ENCODE assay signal across 30 cellular contexts in genomic region chr1:198134252-198134651, GRCh38.
"Had no signal": no experiment of that assay in that cellular context is flagged by ENCODE, and none has a peak within 500 bp of the region (broad histone marks: within the 10 kb centered on the region; RNA-seq: fewer than 3 reads in every experiment).

No MANE protein-coding gene starts in this region.

- H3K36me3 Mint-ChIP-seq: activated naive CD4-positive, alpha-beta T cell treated with anti-CD3 and anti-CD28 coated beads, Interleukin-2, amount 10 ng/mL, durations not matched to agents 7 days and 5 days; brain had no signal

- H3K27me3 Mint-ChIP-seq: activated B cell treated with CpG ODN at 0.5 μM for 24 hours; activated naive CD4-positive, alpha-beta T cell treated with anti-CD3 and anti-CD28 coated beads, Interleukin-2, amount 10 ng/mL, durations not matched to agents 7 days and 5 days; activated naive CD4-positive, alpha-beta T cell treated with anti-CD3 and anti-CD28 coated beads, Interleukin-2, amount 50 U/mL, for 24 hours; activated naive CD8-positive, alpha-beta T cell; activated T-cell treated with anti-CD3 and anti-CD28 coated beads, Interleukin-2, amount 50 U/mL, for 24 hours; brain; central memory CD8-positive, alpha-beta T cell had no signal

- H3K4me1 Mint-ChIP-seq: activated naive CD4-positive, alpha-beta T cell treated with anti-CD3 and anti-CD28 coated beads, Interleukin-2, amount 10 ng/mL, durations not matched to agents 7 days and 5 days; activated naive CD4-positive, alpha-beta T cell treated with anti-CD3 and anti-CD28 coated beads, Interleukin-2, amount 50 U/mL, for 24 hours; brain; central memory CD8-positive, alpha-beta T cell had no signal

- H3K9me3 Mint-ChIP-seq: activated naive CD4-positive, alpha-beta T cell treated with anti-CD3 and anti-CD28 coated beads, Interleukin-2, amount 10 ng/mL, durations not matched to agents 7 days and 5 days; activated naive CD4-positive, alpha-beta T cell treated with anti-CD3 and anti-CD28 coated beads, Interleukin-2, amount 50 U/mL, for 24 hours had no signal

- DNase-seq: activated B cell treated with CpG ODN at 0.5 μM for 24 hours; activated CD4-positive, alpha-beta memory T cell treated with anti-CD3 and anti-CD28 coated beads for 36 hours; activated CD4-positive, alpha-beta T cell treated with anti-CD3 and anti-CD28 coated beads for 4 hours; activated CD4-positive, alpha-beta T cell treated with anti-CD3 and anti-CD28 coated beads, Interleukin-2, amount 10 ng/mL, durations not matched to agents 24 days and 14 days; activated CD4-positive, alpha-beta T cell treated with anti-CD3 and anti-CD28 coated beads, Interleukin-2, amount 50 U/mL, for 1 hour; activated CD4-positive, alpha-beta T cell treated with anti-CD3 and anti-CD28 coated beads, Interleukin-2, amount 50 U/mL, for 4 hours; activated CD4-positive, CD25-positive, alpha-beta regulatory T cell treated with anti-CD3 and anti-CD28 coated beads, Interleukin-2, amount 50 U/mL, for 72 hours; activated CD8-positive, alpha-beta memory T cell treated with anti-CD3 and anti-CD28 coated beads, Interleukin-2, amount 50 U/mL, for 4 hours; activated effector memory CD4-positive, alpha-beta T cell treated with Interleukin-2 at 50 U/mL for 16 hours; activated gamma-delta T cell; activated naive CD4-positive, alpha-beta T cell treated with anti-CD3 and anti-CD28 coated beads, Interleukin-2, amount 10 ng/mL, durations not matched to agents 7 days and 5 days; activated naive CD4-positive, alpha-beta T cell treated with Interleukin-2 at 50 U/mL for 16 hours; activated T-cell treated with anti-CD3 and anti-CD28 coated beads, Interleukin-2, amount 50 U/mL, for 24 hours; activated T-cell treated with anti-CD3 and anti-CD28 coated beads, Interleukin-2, amount 50 U/mL, for 72 hours; amygdala; anterior cingulate cortex; caudate nucleus; cerebellar nuclear complex; SW 1271; T-helper 1 cell; T-helper 2 cell; T-helper 9 cell had no signal

- H3K27ac Mint-ChIP-seq: activated B cell treated with CpG ODN at 0.5 μM for 24 hours; activated CD4-positive, alpha-beta memory T cell treated with anti-CD3 and anti-CD28 coated beads for 36 hours; activated CD4-positive, alpha-beta T cell treated with anti-CD3 and anti-CD28 coated beads, Interleukin-2, amount 10 ng/mL, durations not matched to agents 24 days and 14 days; activated naive CD4-positive, alpha-beta T cell treated with anti-CD3 and anti-CD28 coated beads, Interleukin-2, amount 10 ng/mL, durations not matched to agents 7 days and 5 days; activated naive CD4-positive, alpha-beta T cell treated with anti-CD3 and anti-CD28 coated beads, Interleukin-2, amount 50 U/mL, for 24 hours; activated naive CD8-positive, alpha-beta T cell; activated T-cell treated with anti-CD3 and anti-CD28 coated beads, Interleukin-2, amount 50 U/mL, for 24 hours; activated T-cell treated with anti-CD3 and anti-CD28 coated beads, Interleukin-2, amount 50 U/mL, for 72 hours; activated T-helper 1 cell treated with anti-CD3 and anti-CD28 coated beads, Interleukin-12 subunit alpha, Interleukin-12 subunit beta, Interleukin-2, Interleukin-4 antibody, amounts not matched to agents 30 ng/mL and 10 ng/mL and 1 ng/mL, durations not matched to agents 14 hours and 24 hours and 36 hours; activated T-helper 2 cell treated with anti-CD3 and anti-CD28 coated beads, Interferon-gamma antibody, Interleukin-2, Interleukin-4, amounts not matched to agents 10 μg/mL and 5 μg/mL and 100 μg/mL, durations not matched to agents 14 hours and 24 hours and 36 hours; brain; T-helper 1 cell treated with Interleukin-12 subunit alpha and Interleukin-12 subunit beta and Interleukin-4 antibody, amounts not matched to agents 30 μg/mL and 1 μg/mL, for 36 hours; T-helper 2 cell treated with Interferon-gamma antibody and Interleukin-4, amounts not matched to agents 5 μg/mL and 100 μg/mL, for 36 hours had no signal

- H3K4me3 Mint-ChIP-seq: activated B cell treated with CpG ODN at 0.5 μM for 24 hours; activated CD4-positive, alpha-beta memory T cell treated with anti-CD3 and anti-CD28 coated beads for 36 hours; activated CD4-positive, alpha-beta T cell treated with anti-CD3 and anti-CD28 coated beads, Interleukin-2, amount 10 ng/mL, durations not matched to agents 24 days and 14 days; activated naive CD4-positive, alpha-beta T cell treated with anti-CD3 and anti-CD28 coated beads, Interleukin-2, amount 10 ng/mL, durations not matched to agents 7 days and 5 days; activated naive CD4-positive, alpha-beta T cell treated with anti-CD3 and anti-CD28 coated beads, Interleukin-2, amount 50 U/mL, for 24 hours; activated naive CD8-positive, alpha-beta T cell; activated T-cell treated with anti-CD3 and anti-CD28 coated beads, Interleukin-2, amount 50 U/mL, for 24 hours; activated T-cell treated with anti-CD3 and anti-CD28 coated beads, Interleukin-2, amount 50 U/mL, for 72 hours; activated T-helper 1 cell treated with anti-CD3 and anti-CD28 coated beads, Interleukin-12 subunit alpha, Interleukin-12 subunit beta, Interleukin-2, Interleukin-4 antibody, amounts not matched to agents 30 ng/mL and 10 ng/mL and 1 ng/mL, durations not matched to agents 14 hours and 24 hours and 36 hours; brain; central memory CD8-positive, alpha-beta T cell; T-helper 1 cell treated with Interleukin-12 subunit alpha and Interleukin-12 subunit beta and Interleukin-4 antibody, amounts not matched to agents 30 μg/mL and 1 μg/mL, for 36 hours; T-helper 2 cell treated with Interferon-gamma antibody and Interleukin-4, amounts not matched to agents 5 μg/mL and 100 μg/mL, for 36 hours had no signal

- ATAC-seq: activated T-cell treated with anti-CD3 and anti-CD28 coated beads, Interleukin-2, amount 50 U/mL, for 72 hours had no signal
